9 cellular contexts compared by ENCODE assay signal in genomic region chrX:124413244-124413643, GRCh38.
"Had no signal": no experiment of that assay in that cellular context is flagged by ENCODE, and none has a peak within 500 bp of the region (broad histone marks: within the 10 kb centered on the region; RNA-seq: fewer than 3 reads in every experiment).

No MANE protein-coding gene starts in this region.

- ATAC-seq: HCT116, K562 had no signal

- FAIRE-seq: HTR-8/SVneo, K562 had no signal

- H3K9me3 Mint-ChIP-seq: HFFc6 had no signal

- H3K4me3 Mint-ChIP-seq: HFFc6 had no signal

- H3K27ac Mint-ChIP-seq: HFFc6 had no signal

- DNase-seq: GM23248, GOT3, H7, HFFc6, IMR-90, KG1 had no signal
